In genomic region chr6:140441256-140441655, GRCh38 we compare ENCODE assay signal across 8 cellular contexts.
DNase-seq lines count a peak whose midpoint lies in the region; ATAC-seq and TF ChIP-seq lines count a peak whose summit lies in the region.

No MANE protein-coding gene starts in this region.

- no peaks in the 10 kb centered on the region; the same call in 1 of the 2 replicates for H3K36me3 ChIP-seq in SJSA1
- no peaks in the 10 kb centered on the region for H3K36me3 ChIP-seq in parathyroid adenoma (ENCODE audit: control insufficient read depth, insufficient read depth, low read length)
- H3K36me3 ChIP-seq in CD8-positive, alpha-beta T cell (ENCODE audit: insufficient read depth, low read length), result no peaks in the 10 kb centered on the region

- H2AFZ ChIP-seq in parathyroid adenoma, result peak overlapping the region; percentile 56

- DNase-seq in COLO829 (ENCODE audit: low spot score) (peak; percentile 13), HCEC 1CT (peak; percentile 62), SJSA1 (ENCODE audit: low read depth in 1 of 2, low spot score in 2 of 2) (peak; percentile 44 to 49), globus pallidus (ENCODE audit: low spot score) (peak; percentile 22)
- DNase-seq in activated CD4-positive, alpha-beta T cell treated with anti-CD3 and anti-CD28 coated beads for 1 hour, result no peak
- DNase-seq in CD8-positive, alpha-beta T cell, result no peak

- H3K27ac Mint-ChIP-seq in CD8-positive, alpha-beta T cell, result no peak overlapping the region

- H3K27me3 Mint-ChIP-seq in CD8-positive, alpha-beta T cell (ENCODE audit: low read depth), result no peaks in the 10 kb centered on the region

- H3K9me3 Mint-ChIP-seq in CD8-positive, alpha-beta T cell, result no peaks in the 10 kb centered on the region

- H3K27me3 ChIP-seq in SJSA1 (replicated peaks) (no peaks in the 10 kb centered on the region), parathyroid adenoma (ENCODE audit: control insufficient read depth, insufficient read depth, low read length) (no peaks in the 10 kb centered on the region)
- no peaks in the 10 kb centered on the region for H3K27me3 ChIP-seq in CD8-positive, alpha-beta T cell (ENCODE audit: insufficient read depth, low read length)

- TF ChIP-seq CTCF in parathyroid adenoma (IDR thresholded peaks at IDR 0.05), result peak; percentile 65
- no peak for TF ChIP-seq CTCF in CD8-positive, alpha-beta T cell (IDR thresholded peaks at IDR 0.05)

- CTCF ChIA-PET in CD8-positive, alpha-beta T cell (lab: Charles Lee), result interaction anchor here (1.1 to 1.4 kb wide), 2 partner anchors 1068 to 1072 kb away, joined by 3 to 4 read pairs; no protein-coding TSS in a partner anchor

- H3K4me1 ChIP-seq in SJSA1 (replicated peaks) (peaks cover 39% of the 10 kb centered on the region), parathyroid adenoma (peaks cover 8% of the 10 kb centered on the region)
- no peaks in the 10 kb centered on the region for H3K4me1 ChIP-seq in CD8-positive, alpha-beta T cell (ENCODE audit: insufficient read depth, low read length)

- no peaks in the 10 kb centered on the region for H3K79me2 ChIP-seq in parathyroid adenoma

- ATAC-seq in HG02642 (IDR thresholded peaks at IDR 0.05; ENCODE audit: poor library complexity, unreplicated experiment), result no peak
- no peak for ATAC-seq in CD8-positive, alpha-beta T cell

- no peak overlapping the region for H3K27ac ChIP-seq in SJSA1
- H3K27ac ChIP-seq in parathyroid adenoma, result peak overlapping the region; percentile 20
- H3K27ac ChIP-seq in CD8-positive, alpha-beta T cell (ENCODE audit: low read depth, low read length), result no peak overlapping the region

- intact Hi-C loops in CD8-positive, alpha-beta T cell (cut with DNase I, micrococcal nuclease), result no loop called here

- H3K4me2 ChIP-seq in parathyroid adenoma (ENCODE audit: low read length), result peak overlapping the region; percentile 51

- H3K4me3 ChIP-seq in SJSA1 (no peak overlapping the region), parathyroid adenoma (ENCODE audit: low read depth, low read length) (peak overlapping the region; percentile 13)
- no peak overlapping the region for H3K4me3 ChIP-seq in CD8-positive, alpha-beta T cell (ENCODE audit: low read depth, low read length)

- H3K36me3 Mint-ChIP-seq in CD8-positive, alpha-beta T cell, result no peaks in the 10 kb centered on the region

- H3K9ac ChIP-seq in parathyroid adenoma, result no peak overlapping the region

- H3K4me3 Mint-ChIP-seq in CD8-positive, alpha-beta T cell, result no peak overlapping the region

- H3K4me1 Mint-ChIP-seq in CD8-positive, alpha-beta T cell (ENCODE audit: low read depth), result no peaks in the 10 kb centered on the region

- no peaks in the 10 kb centered on the region for H3K9me3 ChIP-seq in SJSA1 (replicated peaks)
- no peaks in the 10 kb centered on the region for H3K9me3 ChIP-seq in parathyroid adenoma (ENCODE audit: control insufficient read depth, low read length)
- no peaks in the 10 kb centered on the region for H3K9me3 ChIP-seq in CD8-positive, alpha-beta T cell (ENCODE audit: low read length)

- POLR2A ChIA-PET in CD8-positive, alpha-beta T cell (lab: Charles Lee), result no interaction called here

Comparison
In these comparisons a context has a peak if more than half of its experiments do, and no peak if none do; other contexts are left out.
1. DNase-seq: peak in COLO829 (single experiment), HCEC 1CT (single experiment), SJSA1 (2 of 2) and globus pallidus (single experiment); none in activated CD4-positive, alpha-beta T cell treated with anti-CD3 and anti-CD28 coated beads for 1 hour (single experiment) and CD8-positive, alpha-beta T cell (0 of 7).